Comparison of ENCODE assay signal across 8 cellular contexts in the genomic region with DNA sequence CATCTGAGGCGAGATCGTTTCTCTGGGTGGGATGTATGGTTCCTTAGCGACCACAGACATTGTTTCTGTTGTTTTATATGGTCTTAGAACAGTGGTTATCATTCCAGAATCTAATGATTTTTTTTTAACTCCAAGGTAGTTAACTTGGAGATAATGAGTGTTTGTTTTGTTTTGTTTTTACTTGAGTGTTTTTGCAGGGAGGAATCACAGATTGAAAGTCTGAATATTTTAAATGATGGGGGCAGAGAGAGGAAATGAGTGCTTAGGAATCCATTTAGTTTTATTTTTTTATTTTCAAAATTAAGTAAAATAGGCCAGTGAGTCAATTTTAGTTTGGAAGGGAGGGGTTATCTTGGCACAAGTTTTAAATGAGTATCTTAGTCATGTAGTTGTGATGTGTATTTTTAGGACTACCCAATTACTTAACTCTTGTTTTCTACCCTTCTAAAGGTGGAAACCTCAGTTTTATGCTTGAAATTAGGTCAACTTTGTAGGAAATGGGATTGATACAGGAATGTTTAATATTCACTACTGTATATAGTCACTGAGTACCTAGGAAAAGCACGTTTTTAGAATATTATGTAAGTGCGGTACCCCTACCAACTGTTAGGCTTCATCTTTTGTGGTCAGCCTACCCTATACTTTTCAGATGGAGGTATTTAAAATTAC. TPM values are rescaled to one million over a fixed set of nuclear protein-coding genes. Genes with fewer than 3 reads are reported as not detected.
DNase-seq lines count a peak whose midpoint lies in the region; ATAC-seq, FAIRE-seq and TF ChIP-seq lines count a peak whose summit lies in the region.

No MANE protein-coding gene starts in this region.

- no peak for FAIRE-seq in GM12891 (lab: Jason Lieb, UNC)

- H3K9ac ChIP-seq in skeletal muscle tissue (ENCODE audit: low read depth in 1 of 3, low read length in 3 of 3), result peak overlapping the region; percentile 82 to 98 (median 96)

- peak; percentile 22; the same call in 1 of the 2 replicates for TF ChIP-seq POLR2A in GM12891 (IDR thresholded peaks at IDR 0.05; ENCODE audit: low read depth, low read length)

- TF ChIP-seq CTCF in VCaP (conservative IDR thresholded peaks at IDR 0.05), result no peak
- TF ChIP-seq CTCF in foreskin fibroblast (IDR thresholded peaks at IDR 0.05; ENCODE audit: low read depth, low read length), result no peak

- H3K27ac ChIP-seq in VCaP, result peak overlapping the region; percentile 100
- H3K27ac ChIP-seq in skeletal muscle tissue (ENCODE audit: low read depth, low read length), result peak overlapping the region; percentile 98

- H3K4me3 ChIP-seq in foreskin fibroblast (ENCODE audit: low read depth in 1 of 2, low read length in 2 of 2) (peak overlapping the region; percentile 56 to 100), skeletal muscle tissue (ENCODE audit: low read length in 3 of 3) (peak overlapping the region; percentile 82 to 95 (median 86))

- no peaks in the 10 kb centered on the region for H3K27me3 ChIP-seq in skeletal muscle tissue (ENCODE audit: control insufficient read depth in 3 of 3, insufficient read depth in 3 of 3, low read length in 3 of 3)

- ATAC-seq in HG02938 (IDR thresholded peaks at IDR 0.05; ENCODE audit: unreplicated experiment), result no peak
- no peak for ATAC-seq in GM18511 (IDR thresholded peaks at IDR 0.05; ENCODE audit: unreplicated experiment)
- ATAC-seq in HG03432 (IDR thresholded peaks at IDR 0.05; ENCODE audit: unreplicated experiment), result no peak

- peaks cover 29 to 37% (median 37%) of the 10 kb centered on the region in 3 donors for H3K4me1 ChIP-seq in skeletal muscle tissue (ENCODE audit: control insufficient read depth in 3 of 3, insufficient read depth in 3 of 3, low read length in 3 of 3)

- no peaks in the 10 kb centered on the region for H3K36me3 ChIP-seq in skeletal muscle tissue (ENCODE audit: control insufficient read depth in 3 of 3, insufficient read depth in 3 of 3, low read length in 3 of 3)

- DNase-seq in GM12891 (ENCODE audit: insufficient read length, low spot score) (no peak), foreskin fibroblast (peak; percentile 28 to 68), D341Med (ENCODE audit: low spot score) (no peak)

- H3K9me3 ChIP-seq in skeletal muscle tissue (ENCODE audit: control insufficient read depth in 3 of 3, low read length in 3 of 3), result no peaks in the 10 kb centered on the region

TF ChIP-seq in GM12891, 5 proteins besides CTCF, POLR2A, EP300 and RAD21:
- no peak for TF ChIP-seq POU2F2 (IDR thresholded peaks at IDR 0.05; ENCODE audit: low read depth, low read length)
- no peak for TF ChIP-seq TAF1 (IDR thresholded peaks at IDR 0.05; ENCODE audit: low read depth, low read length)
- no peak for TF ChIP-seq SPI1 (IDR thresholded peaks at IDR 0.05; ENCODE audit: low read depth, low read length)
- no peak for TF ChIP-seq PAX5 (IDR thresholded peaks at IDR 0.05; ENCODE audit: insufficient read depth, low read length, severe bottlenecking)
- no peak for TF ChIP-seq POLR2AphosphoS5 (IDR thresholded peaks at IDR 0.05; ENCODE audit: low read depth, low read length)

RNA-seq across cellular contexts. Expression of a gene that starts 2.0 kb away (rescaled TPM):
- 23.1 TPM for polyA plus RNA-seq in GM12891 (2012; ENCODE audit: low read depth, missing spikeins)
- 18.3 TPM for total RNA-seq in skeletal muscle tissue

RNA-seq across cellular contexts. Expression of a gene that starts 23.6 kb away (rescaled TPM):
- polyA plus RNA-seq in GM12891 (2012; ENCODE audit: low read depth, missing spikeins), result not detected
- total RNA-seq in skeletal muscle tissue, result 0.52 TPM

Comparison
In these comparisons a context has a peak if more than half of its experiments do, and no peak if none do; other contexts are left out.
1. DNase-seq: peak in foreskin fibroblast (2 of 2); none in GM12891 (single experiment) and D341Med (single experiment).